9 cellular contexts compared by ENCODE assay signal in the genomic region with DNA sequence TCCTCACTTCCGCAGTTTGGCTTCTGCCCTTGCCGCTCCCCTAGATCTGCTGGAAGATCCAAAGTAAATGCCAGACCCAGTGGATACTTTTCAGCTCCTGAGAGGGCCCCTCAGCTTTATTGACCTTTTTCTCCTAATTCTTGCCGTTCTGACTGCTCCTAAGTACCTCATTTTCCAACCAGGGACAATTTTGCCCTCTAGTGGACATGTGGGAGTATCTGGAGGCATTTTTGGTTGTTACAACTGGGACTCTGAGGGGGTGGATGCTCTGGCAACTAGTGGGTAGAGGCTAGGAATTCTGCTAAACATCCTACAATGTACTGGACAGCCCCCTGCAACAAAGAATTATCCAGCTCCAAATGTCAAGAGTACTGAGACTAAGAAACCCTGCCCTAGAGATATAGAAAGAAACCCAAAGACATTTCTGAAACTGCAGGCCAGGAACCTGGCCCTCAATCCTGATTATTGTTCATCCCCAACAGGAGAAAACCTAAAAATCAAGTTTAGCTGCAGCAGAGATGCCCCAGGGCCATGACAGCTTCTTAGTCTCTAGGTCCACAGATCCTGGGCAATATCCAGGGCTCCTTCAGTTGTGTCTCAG. TPM values are rescaled to one million over a fixed set of nuclear protein-coding genes. Genes with fewer than 3 reads are reported as not detected.
A peak's percentile ranks its signal among the peaks of the same experiment; 100 is the strongest.
DNase-seq lines count a peak whose midpoint lies in the region; ATAC-seq, FAIRE-seq and TF ChIP-seq lines count a peak whose summit lies in the region.
"Had no signal": no experiment of that assay in that cellular context is flagged by ENCODE, and none has a peak within 500 bp of the region (broad histone marks: within the 10 kb centered on the region; RNA-seq: fewer than 3 reads in every experiment).

No MANE protein-coding gene starts in this region.

- ATAC-seq in GM21367 (IDR thresholded peaks at IDR 0.05; ENCODE audit: unreplicated experiment), result no peak
- ATAC-seq in GM18867 (IDR thresholded peaks at IDR 0.05; ENCODE audit: unreplicated experiment), result no peak

- H3K27ac Mint-ChIP-seq in activated CD4-positive, alpha-beta memory T cell treated with anti-CD3 and anti-CD28 coated beads, Interleukin-2, amount 10 ng/mL, durations not matched to agents 7 days and 5 days, result no peak overlapping the region
- H3K27ac Mint-ChIP-seq: activated naive CD8-positive, alpha-beta T cell had no signal

- in situ Hi-C loops in HAP-1 (cut with MboI; ENCODE audit: low sequenced_read_pairs), result no loop called here

- H3K36me3 Mint-ChIP-seq in activated CD4-positive, alpha-beta memory T cell treated with anti-CD3 and anti-CD28 coated beads, Interleukin-2, amount 10 ng/mL, durations not matched to agents 7 days and 5 days (ENCODE audit: low read depth), result no peaks in the 10 kb centered on the region
- H3K36me3 Mint-ChIP-seq: activated naive CD8-positive, alpha-beta T cell had no signal

- FAIRE-seq in islet of Langerhans (lab: Jason Lieb, UNC), result peak; percentile 27

- POLR2A ChIA-PET in activated CD4-positive, alpha-beta memory T cell treated with anti-CD3 and anti-CD28 coated beads, Interleukin-2, amount 10 ng/mL, durations not matched to agents 7 days and 5 days (lab: Charles Lee), result no interaction called here

- no peak overlapping the region for H3K4me3 Mint-ChIP-seq in activated CD4-positive, alpha-beta memory T cell treated with anti-CD3 and anti-CD28 coated beads, Interleukin-2, amount 10 ng/mL, durations not matched to agents 7 days and 5 days
- H3K4me3 Mint-ChIP-seq: activated naive CD8-positive, alpha-beta T cell had no signal

- H3K4me1 ChIP-seq in HAP-1, result peaks cover 4% of the 10 kb centered on the region; the same call in 1 of the 2 replicates

- DNase-seq in AG20443 (ENCODE audit: low spot score) (peak; percentile 26), HAP-1 (ENCODE audit: low spot score in 2 of 2) (peak; percentile 40 to 44), WERI-Rb-1 (no peak)
- DNase-seq in activated CD4-positive, alpha-beta memory T cell treated with anti-CD3 and anti-CD28 coated beads, Interleukin-2, amount 10 ng/mL, durations not matched to agents 7 days and 5 days, result no peak
- DNase-seq in effector CD8-positive, alpha-beta T cell (lab: John Stamatoyannopoulos, UW), result no peak

- H3K9me3 Mint-ChIP-seq in activated CD4-positive, alpha-beta memory T cell treated with anti-CD3 and anti-CD28 coated beads, Interleukin-2, amount 10 ng/mL, durations not matched to agents 7 days and 5 days, result no peaks in the 10 kb centered on the region

- H3K27ac ChIP-seq in WERI-Rb-1, result no peak overlapping the region

- H3K4me3 ChIP-seq in HAP-1 (no peak overlapping the region), WERI-Rb-1 (ENCODE audit: low read depth, low read length) (no peak overlapping the region)

- peak; percentile 39 for TF ChIP-seq CTCF in WERI-Rb-1 (IDR thresholded peaks at IDR 0.05; ENCODE audit: low read depth, low read length)

- no peaks in the 10 kb centered on the region for H3K4me1 Mint-ChIP-seq in activated CD4-positive, alpha-beta memory T cell treated with anti-CD3 and anti-CD28 coated beads, Interleukin-2, amount 10 ng/mL, durations not matched to agents 7 days and 5 days

- CTCF ChIA-PET in activated CD4-positive, alpha-beta memory T cell treated with anti-CD3 and anti-CD28 coated beads, Interleukin-2, amount 10 ng/mL, durations not matched to agents 7 days and 5 days (lab: Charles Lee), result no interaction called here

- H3K9me3 ChIP-seq in HAP-1, result no peaks in the 10 kb centered on the region
- no peaks in the 10 kb centered on the region for H3K9me3 ChIP-seq in WERI-Rb-1 (ENCODE audit: severe bottlenecking)

- H3K27me3 Mint-ChIP-seq in activated CD4-positive, alpha-beta memory T cell treated with anti-CD3 and anti-CD28 coated beads, Interleukin-2, amount 10 ng/mL, durations not matched to agents 7 days and 5 days, result no peaks in the 10 kb centered on the region
- H3K27me3 Mint-ChIP-seq: activated naive CD8-positive, alpha-beta T cell had no signal

- H3K27me3 ChIP-seq in HAP-1 (ENCODE audit: low read depth), result no peaks in the 10 kb centered on the region
- H3K27me3 ChIP-seq in WERI-Rb-1 (ENCODE audit: insufficient read depth, low read depth, severe bottlenecking), result peaks cover 81% of the 10 kb centered on the region

- H3K36me3 ChIP-seq in HAP-1 (replicated peaks), result no peaks in the 10 kb centered on the region
- no peaks in the 10 kb centered on the region for H3K36me3 ChIP-seq in WERI-Rb-1

RNA-seq across cellular contexts. Expression of gene TEX13B, which starts 3.4 kb away (rescaled TPM):
- not detected for total RNA-seq in activated CD4-positive, alpha-beta memory T cell treated with anti-CD3 and anti-CD28 coated beads, Interleukin-2, amount 10 ng/mL, durations not matched to agents 7 days and 5 days

Comparison
In these comparisons a context has a peak if more than half of its experiments do, and no peak if none do; other contexts are left out.
1. DNase-seq: peak in AG20443 (single experiment) and HAP-1 (2 of 2); none in WERI-Rb-1 (single experiment), activated CD4-positive, alpha-beta memory T cell treated with anti-CD3 and anti-CD28 coated beads, Interleukin-2, amount 10 ng/mL, durations not matched to agents 7 days and 5 days (single experiment) and effector CD8-positive, alpha-beta T cell (single experiment).